ENCODE assay signal across 20 cellular contexts in genomic region chr11:121967131-121967689, GRCh38.
DNase-seq lines count a peak whose midpoint lies in the region; ATAC-seq, FAIRE-seq and TF ChIP-seq lines count a peak whose summit lies in the region.
"Had no signal": no experiment of that assay in that cellular context is flagged by ENCODE, and none has a peak within 500 bp of the region (broad histone marks: within the 10 kb centered on the region; RNA-seq: fewer than 3 reads in every experiment).

No MANE protein-coding gene starts in this region.

- H3K27ac ChIP-seq in H1 (ENCODE audit: low read depth, low read length), result no peak overlapping the region
- H3K27ac ChIP-seq in neural progenitor cell, result no peak overlapping the region
- H3K27ac ChIP-seq: KMS-11, Peyer's patch had no signal

- H3K23me2 ChIP-seq in H1 (ENCODE audit: low read depth, low read length), result no peaks in the 10 kb centered on the region

- no peak overlapping the region for H3K9ac ChIP-seq in H1 (replicated peaks in 1 of 4; ENCODE audit: extremely low read depth in 1 of 4, low read depth in 3 of 4, low read length in 3 of 4)
- no peak overlapping the region for H3K9ac ChIP-seq in neural progenitor cell
- H3K9ac ChIP-seq: KMS-11, SK-N-SH had no signal

- H3K9me3 Mint-ChIP-seq in neural progenitor cell (no peaks in the 10 kb centered on the region), Caco-2 (ENCODE audit: unreplicated experiment) (no peaks in the 10 kb centered on the region)
- H3K9me3 Mint-ChIP-seq: CD4-positive, alpha-beta T cell had no signal

- no peak overlapping the region for H3K4ac ChIP-seq in H1 (replicated peaks; ENCODE audit: insufficient read length, low read depth, low read length)

- no peaks in the 10 kb centered on the region; a peak in 1 of 4 replicates for H3K79me2 ChIP-seq in H1 (ENCODE audit: control insufficient read depth in 1 of 2, insufficient read depth in 2 of 2, low read length in 2 of 2)
- no peaks in the 10 kb centered on the region for H3K79me2 ChIP-seq in neural progenitor cell (ENCODE audit: low read depth)

- no peak for FAIRE-seq in H1 (lab: Jason Lieb, UNC)

- H4K8ac ChIP-seq in H1 (ENCODE audit: extremely low read depth, insufficient read depth, low read length), result peak overlapping the region; percentile 9; the same call in 1 of the 2 replicates

- H3K36me3 ChIP-seq in H1 (ENCODE audit: control insufficient read depth in 2 of 4, insufficient read depth in 4 of 4, low read length in 3 of 4) (no peaks in the 10 kb centered on the region), neural progenitor cell (no peaks in the 10 kb centered on the region), Caco-2 (ENCODE audit: control insufficient read depth, insufficient read depth, low read length) (no peaks in the 10 kb centered on the region)
- H3K36me3 ChIP-seq: BE2C, MG63, Peyer's patch had no signal

- H3F3A ChIP-seq in neural progenitor cell (ENCODE audit: low read depth), result no peaks in the 10 kb centered on the region

- intact Hi-C loops in Caco-2 (cut with micrococcal nuclease; ENCODE audit: unreplicated experiment), result no loop called here

- ATAC-seq in HG02588 (IDR thresholded peaks at IDR 0.05; ENCODE audit: unreplicated experiment), result no peak

- H3K4me3 Mint-ChIP-seq in neural progenitor cell (no peak overlapping the region), Caco-2 (ENCODE audit: unreplicated experiment) (no peak overlapping the region)
- H3K4me3 Mint-ChIP-seq: CD4-positive, alpha-beta T cell had no signal

- no peaks in the 10 kb centered on the region for H3K27me3 ChIP-seq in H1 (replicated peaks in 1 of 4; ENCODE audit: control insufficient read depth in 3 of 4, extremely low read depth in 1 of 4, insufficient read depth in 3 of 4, low read length in 3 of 4)
- no peaks in the 10 kb centered on the region for H3K27me3 ChIP-seq in neural progenitor cell
- H3K27me3 ChIP-seq in Caco-2 (replicated peaks; ENCODE audit: control insufficient read depth, insufficient read depth, low read length), result no peaks in the 10 kb centered on the region
- H3K27me3 ChIP-seq: BE2C, MG63, Peyer's patch had no signal

- H2AFZ ChIP-seq in H1 (ENCODE audit: low read length), result peak overlapping the region; percentile 58
- H2AFZ ChIP-seq in neural progenitor cell (replicated peaks), result peak overlapping the region; percentile 36

- H3K9me3 ChIP-seq in H1 (ENCODE audit: insufficient read depth in 2 of 2, low read depth in 1 of 2, low read length in 1 of 2) (no peaks in the 10 kb centered on the region), neural progenitor cell (ENCODE audit: low read depth) (no peaks in the 10 kb centered on the region), Caco-2 (no peaks in the 10 kb centered on the region)
- H3K9me3 ChIP-seq: BE2C, MG63, SK-N-SH had no signal

- H2BK12ac ChIP-seq in H1 (ENCODE audit: low read depth, low read length), result no peak overlapping the region

- H3K27ac Mint-ChIP-seq in neural progenitor cell (peak overlapping the region; percentile 48), Caco-2 (ENCODE audit: unreplicated experiment) (no peak overlapping the region)
- H3K27ac Mint-ChIP-seq: CD4-positive, alpha-beta T cell had no signal

- POLR2A ChIA-PET in H1 (lab: Charles Lee; ENCODE audit: partially characterized antibody), result no interaction called here
- POLR2A ChIA-PET in Caco-2 (lab: Charles Lee), result no interaction called here

- H3K4me2 ChIP-seq in H1 (ENCODE audit: insufficient read depth in 1 of 2, low read depth in 2 of 2, low read length in 2 of 2) (no peak overlapping the region; a peak in 1 of 4 replicates), neural progenitor cell (no peak overlapping the region)
- H3K4me2 ChIP-seq: KMS-11, SK-N-SH had no signal

- H4K20me1 ChIP-seq in H1 (replicated peaks in 1 of 2; ENCODE audit: control insufficient read depth in 1 of 2, insufficient read depth in 2 of 2, low read length in 2 of 2) (no peaks in the 10 kb centered on the region), neural progenitor cell (ENCODE audit: low read depth) (no peaks in the 10 kb centered on the region)

- H4K5ac ChIP-seq in H1 (ENCODE audit: insufficient read length, low read depth, low read length), result no peak overlapping the region

- H2BK120ac ChIP-seq in H1 (replicated peaks; ENCODE audit: low read depth, low read length), result no peak overlapping the region

- no peaks in the 10 kb centered on the region for H3K79me1 ChIP-seq in H1 (ENCODE audit: low read depth, low read length)

- H3K36me3 Mint-ChIP-seq in neural progenitor cell (no peaks in the 10 kb centered on the region), Caco-2 (ENCODE audit: insufficient read depth, unreplicated experiment) (no peaks in the 10 kb centered on the region)

- peaks cover 7% of the 10 kb centered on the region for H3K4me1 Mint-ChIP-seq in neural progenitor cell
- H3K4me1 Mint-ChIP-seq in Caco-2 (ENCODE audit: low read depth, unreplicated experiment), result no peaks in the 10 kb centered on the region

- CTCF ChIA-PET in H1 (lab: Charles Lee; ENCODE audit: partially characterized antibody), result interaction anchor here (1.1 to 2.1 kb wide), 2 partner anchors 12 to 312 kb away, joined by 3 to 10 read pairs; no protein-coding TSS in a partner anchor
- CTCF ChIA-PET in Caco-2 (lab: Charles Lee), result no interaction called here

- no peak overlapping the region for H4K91ac ChIP-seq in H1 (replicated peaks; ENCODE audit: insufficient read length, low read length)

- H3K56ac ChIP-seq in H1 (replicated peaks; ENCODE audit: insufficient read length, low read depth, low read length), result no peak overlapping the region

- TF ChIP-seq POLR2A in H1 (IDR thresholded peaks at IDR 0.05; ENCODE audit: control extremely low read depth in 1 of 2, low read depth in 2 of 2, low read length in 2 of 2), result no peak

- H3K4me1 ChIP-seq in H1 (replicated peaks in 1 of 4; ENCODE audit: control insufficient read depth in 3 of 4, insufficient read depth in 4 of 4, low read length in 3 of 4), result peaks cover 0 to 3% (median 1%) of the 10 kb centered on the region in 4 experiments; a peak in 2 of 7 replicates
- peaks cover 14% of the 10 kb centered on the region for H3K4me1 ChIP-seq in neural progenitor cell
- no peaks in the 10 kb centered on the region for H3K4me1 ChIP-seq in Caco-2
- H3K4me1 ChIP-seq: Peyer's patch had no signal

- 85% methylated on average over 10 of the region's 10 CpGs; no CpG with 5 or more reads in 1 of the 2 experiments for WGBS in H1 (ENCODE audit: extremely low coverage in 1 of 2, insufficient coverage in 1 of 2, insufficient read length in 1 of 2, insufficient replicate concordance in 2 of 2, low coverage in 1 of 2, low lambda C conversion rate in 2 of 2, missing lambda C conversion rate in 1 of 2), 2 experiments

- BruUV-seq in Caco-2 (replicated peaks; lab: Mats Ljungman, UMichigan), result no TSS peak

- no peak overlapping the region for H3K14ac ChIP-seq in H1 (ENCODE audit: insufficient read length)

- no peak overlapping the region for H2BK15ac ChIP-seq in H1 (ENCODE audit: low read length)

- no peak overlapping the region for H3K18ac ChIP-seq in H1 (ENCODE audit: extremely low read depth, low read length)

- no peak for TF ChIP-seq CTCF in H1 (IDR thresholded peaks at IDR 0.05; ENCODE audit: control extremely low read depth in 1 of 3, insufficient read depth in 1 of 3, low read depth in 1 of 3, low read length in 3 of 3)
- no peak for TF ChIP-seq CTCF in neural progenitor cell (IDR thresholded peaks at IDR 0.05)
- no peak for TF ChIP-seq CTCF in Caco-2 (IDR thresholded peaks at IDR 0.05; ENCODE audit: insufficient read depth in 1 of 2, low read depth in 1 of 2, low read length in 1 of 2, severe bottlenecking in 1 of 2, unreplicated experiment in 1 of 2)

- TF ChIP-seq RAD21 in H1 (IDR thresholded peaks at IDR 0.05 in 1 of 2, conservative IDR thresholded peaks at IDR 0.05 in 1 of 2; ENCODE audit: low read depth in 2 of 2, low read length in 2 of 2), result no peak

- no peak for TF ChIP-seq EP300 in H1 (IDR thresholded peaks at IDR 0.05; ENCODE audit: borderline replicate concordance in 1 of 2, low read depth in 2 of 2, low read length in 2 of 2)

- H2AK5ac ChIP-seq in H1 (ENCODE audit: low read depth, low read length), result no peak overlapping the region

- H2BK5ac ChIP-seq in H1 (ENCODE audit: low read depth, low read length), result no peak overlapping the region

- H3K27me3 Mint-ChIP-seq in neural progenitor cell (ENCODE audit: insufficient read depth, low read depth) (no peaks in the 10 kb centered on the region), Caco-2 (ENCODE audit: insufficient read depth, unreplicated experiment) (peaks cover 12% of the 10 kb centered on the region)

- H2BK20ac ChIP-seq in H1 (ENCODE audit: low read length), result no peak overlapping the region

- DNase-seq in amygdala (lab: John Stamatoyannopoulos, UW) (peak in 34 of 56 donors; percentile 6 to 78 (median 24)), H1 (ENCODE audit: low read depth in 1 of 2, low spot score in 2 of 2) (no peak), neural progenitor cell (ENCODE audit: low spot score) (peak; percentile 6), Caco-2 (no peak), DMS53 (lab: John Stamatoyannopoulos, UW) (no peak), activated T-cell treated with anti-CD3 and anti-CD28 coated beads for 4 hours (no peak)
- DNase-seq: BE2C; CD4-positive, alpha-beta T cell; DMS79 treated with DMSO at 0.1 percent for 48 hours; HCEC 1CT; MG63; NCI-H1092 treated with DMSO at 0.1 percent for 48 hours; NCI-H2081 treated with DMSO at 0.1 percent for 48 hours; NCI-H510A; NCI-H82; Peyer's patch; Right ventricle myocardium superior; SK-N-SH had no signal

- H3K4me3 ChIP-seq in H1 (ENCODE audit: extremely low read depth in 1 of 4, insufficient read depth in 2 of 4, low read depth in 3 of 4, low read length in 4 of 4) (no peak overlapping the region), neural progenitor cell (no peak overlapping the region), Caco-2 (ENCODE audit: low read depth, low read length) (no peak overlapping the region)
- H3K4me3 ChIP-seq: MG63, Peyer's patch had no signal

- H3K23ac ChIP-seq in H1 (ENCODE audit: insufficient read length), result no peak overlapping the region

TF ChIP-seq in H1, 55 proteins besides CTCF, POLR2A, EP300 and RAD21:
- TF ChIP-seq NRF1 (IDR thresholded peaks at IDR 0.05; ENCODE audit: low read depth, low read length) (no peak), CBX5 (IDR thresholded peaks at IDR 0.05; ENCODE audit: low read depth, low read length) (no peak), GTF2F1 (IDR thresholded peaks at IDR 0.05; ENCODE audit: borderline replicate concordance, low read depth, low read length) (no peak), BACH1 (IDR thresholded peaks at IDR 0.05; ENCODE audit: low read length) (no peak)

Comparison
In these comparisons a context has a peak if more than half of its experiments do, and no peak if none do; other contexts are left out.
1. DNase-seq: peak in amygdala (34 of 56) and neural progenitor cell (single experiment); none in H1 (0 of 2), Caco-2 (0 of 2), DMS53 (single experiment) and activated T-cell treated with anti-CD3 and anti-CD28 coated beads for 4 hours (single experiment).